In genomic region chr11:68518191-68518590, GRCh38 we compare ENCODE assay signal across 1 cellular context.
TF ChIP-seq lines count a peak whose summit lies in the region.

No MANE protein-coding gene starts in this region.

TF ChIP-seq in WTC11, 78 proteins besides CTCF, POLR2A, EP300 and RAD21 (continued from another document):
- TF ChIP-seq ARID4B (CRISPR knock-in tag; IDR thresholded peaks at IDR 0.05; ENCODE audit: borderline replicate concordance) (no peak), NFYB (CRISPR knock-in tag; conservative IDR thresholded peaks at IDR 0.05; ENCODE audit: low read depth) (no peak), MYBL2 (CRISPR knock-in tag; IDR thresholded peaks at IDR 0.05) (no peak), HMGA2 (CRISPR knock-in tag; IDR thresholded peaks at IDR 0.05) (no peak), NR2C2 (CRISPR knock-in tag; IDR thresholded peaks at IDR 0.05) (no peak), ZNF416 (CRISPR knock-in tag; IDR thresholded peaks at IDR 0.05) (no peak), SOX15 (CRISPR knock-in tag; IDR thresholded peaks at IDR 0.05) (no peak), ZNF423 (CRISPR knock-in tag; IDR thresholded peaks at IDR 0.05) (no peak), ATF1 (CRISPR knock-in tag; IDR thresholded peaks at IDR 0.05) (no peak), CREB1 (CRISPR knock-in tag; IDR thresholded peaks at IDR 0.05) (no peak)
